ENCODE assay signal across 1 cellular context in the genomic region with DNA sequence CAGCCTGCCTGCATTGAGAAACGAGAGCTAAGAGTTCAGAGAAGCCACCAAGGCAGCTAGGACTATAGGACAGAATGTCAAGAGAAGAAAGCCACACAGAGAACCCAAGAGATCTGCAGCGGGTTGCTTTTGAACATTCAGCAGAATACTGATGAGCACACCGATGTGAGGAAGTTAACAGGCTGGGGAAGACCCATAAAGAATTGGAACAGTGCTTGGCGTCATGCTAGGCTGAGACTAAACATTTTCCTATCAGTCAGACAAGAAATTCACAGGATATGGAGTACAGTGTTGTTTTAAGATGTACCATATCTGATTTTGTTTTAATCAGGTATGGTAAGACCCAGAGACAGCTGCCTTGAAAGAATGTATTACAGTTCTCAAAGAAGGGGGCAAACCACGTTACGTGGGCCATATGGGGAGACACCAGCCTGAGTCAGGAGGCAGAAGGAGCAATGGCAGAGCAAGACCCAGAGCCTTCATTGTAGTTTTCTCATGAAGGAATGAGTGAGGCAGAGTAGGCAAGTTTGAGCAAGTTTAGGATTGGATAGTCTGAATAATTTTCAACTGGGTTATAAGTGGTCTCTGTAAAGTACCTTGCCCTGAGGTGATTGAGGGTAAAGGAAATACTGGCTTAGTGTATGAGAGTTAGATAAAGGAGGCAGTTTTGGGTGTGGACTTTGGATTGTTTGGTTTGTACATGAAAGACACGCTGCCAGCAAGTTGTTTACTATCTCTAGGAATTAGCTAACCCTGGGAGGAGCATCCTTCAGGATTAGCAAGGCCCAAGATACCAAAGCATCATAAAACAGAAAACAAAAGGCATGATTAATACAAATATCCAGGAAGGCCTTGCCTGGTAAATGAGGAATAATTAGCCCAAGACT.
A peak's percentile ranks its signal among the peaks of the same experiment; 100 is the strongest.
TF ChIP-seq lines count a peak whose summit lies in the region.

No MANE protein-coding gene starts in this region.

TF ChIP-seq in HepG2, 621 proteins besides CTCF, POLR2A, EP300 and RAD21 (continued from another document and continues in another):
- TF ChIP-seq, protein P1, sequence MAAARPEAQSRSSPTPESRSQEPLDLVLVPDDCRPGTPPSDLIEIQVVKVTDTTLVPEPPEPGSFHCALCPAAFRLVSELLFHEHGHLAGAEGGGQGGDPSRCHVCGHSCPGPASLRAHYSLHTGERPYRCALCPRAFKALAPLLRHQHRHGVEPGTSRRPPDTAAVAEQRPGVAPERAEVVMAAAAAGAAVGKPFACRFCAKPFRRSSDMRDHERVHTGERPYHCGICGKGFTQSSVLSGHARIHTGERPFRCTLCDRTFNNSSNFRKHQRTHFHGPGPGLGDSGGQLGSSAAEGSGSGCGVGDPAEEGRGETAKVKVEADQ (CRISPR knock-in tag; IDR thresholded peaks at IDR 0.05; ENCODE audit: borderline replicate concordance), result no peak
- TF ChIP-seq CCDC6 (CRISPR knock-in tag; IDR thresholded peaks at IDR 0.05) (peak; percentile 53; the same call in 1 of the 2 replicates), JUN (CRISPR knock-in tag; IDR thresholded peaks at IDR 0.05) (0 out of 2 replicates have a peak, but pooled peaks have one; percentile 24), PTBP1 (IDR thresholded peaks at IDR 0.05; ENCODE audit: low read depth, low read length, poor library complexity, severe bottlenecking) (no peak), NCOA5 (CRISPR knock-in tag; IDR thresholded peaks at IDR 0.05) (no peak), RFX5 (IDR thresholded peaks at IDR 0.05; ENCODE audit: low read depth, low read length) (no peak), ZNF652 (CRISPR knock-in tag; IDR thresholded peaks at IDR 0.05; ENCODE audit: borderline replicate concordance, low read depth) (peak; percentile 62; the same call in 1 of the 2 replicates), ETV6 (CRISPR knock-in tag; conservative IDR thresholded peaks at IDR 0.05) (no peak), ELF4 (CRISPR knock-in tag; IDR thresholded peaks at IDR 0.05; ENCODE audit: borderline replicate concordance) (no peak), MEIS2 (CRISPR knock-in tag; IDR thresholded peaks at IDR 0.05) (no peak), NR2C2 (CRISPR knock-in tag; IDR thresholded peaks at IDR 0.05; ENCODE audit: borderline replicate concordance) (no peak), ZFX (CRISPR knock-in tag; IDR thresholded peaks at IDR 0.05; ENCODE audit: low read depth) (peak; percentile 74), ZNF644 (CRISPR knock-in tag; IDR thresholded peaks at IDR 0.05; ENCODE audit: low read depth) (0 out of 2 replicates have a peak, but pooled peaks have one; percentile 30), AGO1 (IDR thresholded peaks at IDR 0.05; ENCODE audit: low read depth, low read length, poor library complexity, severe bottlenecking) (no peak), SMARCC2 (IDR thresholded peaks at IDR 0.05) (no peak), HOXA5 (CRISPR knock-in tag; IDR thresholded peaks at IDR 0.05) (no peak), NFE2 (CRISPR knock-in tag; IDR thresholded peaks at IDR 0.05) (no peak), YY1 (IDR thresholded peaks at IDR 0.05; ENCODE audit: insufficient read depth, insufficient replicate concordance, low read depth, low read length) (no peak), ZNF878 (CRISPR knock-in tag; IDR thresholded peaks at IDR 0.05) (0 out of 2 replicates have a peak, but pooled peaks have one; percentile 69), ZNF782 (CRISPR knock-in tag; IDR thresholded peaks at IDR 0.05; ENCODE audit: borderline replicate concordance) (no peak), HNRNPH1 (optimal IDR thresholded peaks at IDR 0.05; ENCODE audit: low read depth, low read length) (no peak), SYNCRIP (IDR thresholded peaks at IDR 0.05; ENCODE audit: insufficient read depth, low read depth, low read length) (no peak), KLF9 (CRISPR knock-in tag; IDR thresholded peaks at IDR 0.05; ENCODE audit: low read depth) (no peak; the same call in 1 of the 2 replicates), RBAK (CRISPR knock-in tag; IDR thresholded peaks at IDR 0.05) (no peak), ZNF121 (CRISPR knock-in tag; IDR thresholded peaks at IDR 0.05) (no peak), ZNF83 (CRISPR knock-in tag; IDR thresholded peaks at IDR 0.05; ENCODE audit: borderline replicate concordance) (no peak), RFXANK (CRISPR knock-in tag; IDR thresholded peaks at IDR 0.05) (no peak)
- TF ChIP-seq, protein P2, sequence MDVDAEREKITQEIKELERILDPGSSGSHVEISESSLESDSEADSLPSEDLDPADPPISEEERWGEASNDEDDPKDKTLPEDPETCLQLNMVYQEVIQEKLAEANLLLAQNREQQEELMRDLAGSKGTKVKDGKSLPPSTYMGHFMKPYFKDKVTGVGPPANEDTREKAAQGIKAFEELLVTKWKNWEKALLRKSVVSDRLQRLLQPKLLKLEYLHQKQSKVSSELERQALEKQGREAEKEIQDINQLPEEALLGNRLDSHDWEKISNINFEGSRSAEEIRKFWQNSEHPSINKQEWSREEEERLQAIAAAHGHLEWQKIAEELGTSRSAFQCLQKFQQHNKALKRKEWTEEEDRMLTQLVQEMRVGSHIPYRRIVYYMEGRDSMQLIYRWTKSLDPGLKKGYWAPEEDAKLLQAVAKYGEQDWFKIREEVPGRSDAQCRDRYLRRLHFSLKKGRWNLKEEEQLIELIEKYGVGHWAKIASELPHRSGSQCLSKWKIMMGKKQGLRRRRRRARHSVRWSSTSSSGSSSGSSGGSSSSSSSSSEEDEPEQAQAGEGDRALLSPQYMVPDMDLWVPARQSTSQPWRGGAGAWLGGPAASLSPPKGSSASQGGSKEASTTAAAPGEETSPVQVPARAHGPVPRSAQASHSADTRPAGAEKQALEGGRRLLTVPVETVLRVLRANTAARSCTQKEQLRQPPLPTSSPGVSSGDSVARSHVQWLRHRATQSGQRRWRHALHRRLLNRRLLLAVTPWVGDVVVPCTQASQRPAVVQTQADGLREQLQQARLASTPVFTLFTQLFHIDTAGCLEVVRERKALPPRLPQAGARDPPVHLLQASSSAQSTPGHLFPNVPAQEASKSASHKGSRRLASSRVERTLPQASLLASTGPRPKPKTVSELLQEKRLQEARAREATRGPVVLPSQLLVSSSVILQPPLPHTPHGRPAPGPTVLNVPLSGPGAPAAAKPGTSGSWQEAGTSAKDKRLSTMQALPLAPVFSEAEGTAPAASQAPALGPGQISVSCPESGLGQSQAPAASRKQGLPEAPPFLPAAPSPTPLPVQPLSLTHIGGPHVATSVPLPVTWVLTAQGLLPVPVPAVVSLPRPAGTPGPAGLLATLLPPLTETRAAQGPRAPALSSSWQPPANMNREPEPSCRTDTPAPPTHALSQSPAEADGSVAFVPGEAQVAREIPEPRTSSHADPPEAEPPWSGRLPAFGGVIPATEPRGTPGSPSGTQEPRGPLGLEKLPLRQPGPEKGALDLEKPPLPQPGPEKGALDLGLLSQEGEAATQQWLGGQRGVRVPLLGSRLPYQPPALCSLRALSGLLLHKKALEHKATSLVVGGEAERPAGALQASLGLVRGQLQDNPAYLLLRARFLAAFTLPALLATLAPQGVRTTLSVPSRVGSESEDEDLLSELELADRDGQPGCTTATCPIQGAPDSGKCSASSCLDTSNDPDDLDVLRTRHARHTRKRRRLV (CRISPR knock-in tag; IDR thresholded peaks at IDR 0.05), result no peak
- TF ChIP-seq, protein P3, sequence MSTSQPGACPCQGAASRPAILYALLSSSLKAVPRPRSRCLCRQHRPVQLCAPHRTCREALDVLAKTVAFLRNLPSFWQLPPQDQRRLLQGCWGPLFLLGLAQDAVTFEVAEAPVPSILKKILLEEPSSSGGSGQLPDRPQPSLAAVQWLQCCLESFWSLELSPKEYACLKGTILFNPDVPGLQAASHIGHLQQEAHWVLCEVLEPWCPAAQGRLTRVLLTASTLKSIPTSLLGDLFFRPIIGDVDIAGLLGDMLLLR (CRISPR knock-in tag; IDR thresholded peaks at IDR 0.05), result no peak
- TF ChIP-seq, protein P4, sequence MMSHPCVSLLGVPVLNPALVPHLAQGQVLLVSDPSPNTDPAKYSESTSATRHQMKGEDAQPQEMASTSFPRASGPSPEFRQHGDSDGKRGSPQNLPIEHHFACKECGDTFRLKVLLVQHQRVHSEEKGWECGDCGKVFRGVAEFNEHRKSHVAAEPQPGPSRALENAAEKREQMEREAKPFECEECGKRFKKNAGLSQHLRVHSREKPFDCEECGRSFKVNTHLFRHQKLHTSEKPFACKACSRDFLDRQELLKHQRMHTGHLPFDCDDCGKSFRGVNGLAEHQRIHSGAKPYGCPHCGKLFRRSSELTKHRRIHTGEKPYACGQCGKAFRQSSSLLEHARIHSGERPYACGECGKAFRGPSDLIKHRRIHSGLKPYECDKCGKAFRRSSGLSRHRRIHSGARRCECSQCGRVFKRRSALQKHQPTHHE (CRISPR knock-in tag; IDR thresholded peaks at IDR 0.05; ENCODE audit: borderline replicate concordance), result no peak
- TF ChIP-seq, protein P5, sequence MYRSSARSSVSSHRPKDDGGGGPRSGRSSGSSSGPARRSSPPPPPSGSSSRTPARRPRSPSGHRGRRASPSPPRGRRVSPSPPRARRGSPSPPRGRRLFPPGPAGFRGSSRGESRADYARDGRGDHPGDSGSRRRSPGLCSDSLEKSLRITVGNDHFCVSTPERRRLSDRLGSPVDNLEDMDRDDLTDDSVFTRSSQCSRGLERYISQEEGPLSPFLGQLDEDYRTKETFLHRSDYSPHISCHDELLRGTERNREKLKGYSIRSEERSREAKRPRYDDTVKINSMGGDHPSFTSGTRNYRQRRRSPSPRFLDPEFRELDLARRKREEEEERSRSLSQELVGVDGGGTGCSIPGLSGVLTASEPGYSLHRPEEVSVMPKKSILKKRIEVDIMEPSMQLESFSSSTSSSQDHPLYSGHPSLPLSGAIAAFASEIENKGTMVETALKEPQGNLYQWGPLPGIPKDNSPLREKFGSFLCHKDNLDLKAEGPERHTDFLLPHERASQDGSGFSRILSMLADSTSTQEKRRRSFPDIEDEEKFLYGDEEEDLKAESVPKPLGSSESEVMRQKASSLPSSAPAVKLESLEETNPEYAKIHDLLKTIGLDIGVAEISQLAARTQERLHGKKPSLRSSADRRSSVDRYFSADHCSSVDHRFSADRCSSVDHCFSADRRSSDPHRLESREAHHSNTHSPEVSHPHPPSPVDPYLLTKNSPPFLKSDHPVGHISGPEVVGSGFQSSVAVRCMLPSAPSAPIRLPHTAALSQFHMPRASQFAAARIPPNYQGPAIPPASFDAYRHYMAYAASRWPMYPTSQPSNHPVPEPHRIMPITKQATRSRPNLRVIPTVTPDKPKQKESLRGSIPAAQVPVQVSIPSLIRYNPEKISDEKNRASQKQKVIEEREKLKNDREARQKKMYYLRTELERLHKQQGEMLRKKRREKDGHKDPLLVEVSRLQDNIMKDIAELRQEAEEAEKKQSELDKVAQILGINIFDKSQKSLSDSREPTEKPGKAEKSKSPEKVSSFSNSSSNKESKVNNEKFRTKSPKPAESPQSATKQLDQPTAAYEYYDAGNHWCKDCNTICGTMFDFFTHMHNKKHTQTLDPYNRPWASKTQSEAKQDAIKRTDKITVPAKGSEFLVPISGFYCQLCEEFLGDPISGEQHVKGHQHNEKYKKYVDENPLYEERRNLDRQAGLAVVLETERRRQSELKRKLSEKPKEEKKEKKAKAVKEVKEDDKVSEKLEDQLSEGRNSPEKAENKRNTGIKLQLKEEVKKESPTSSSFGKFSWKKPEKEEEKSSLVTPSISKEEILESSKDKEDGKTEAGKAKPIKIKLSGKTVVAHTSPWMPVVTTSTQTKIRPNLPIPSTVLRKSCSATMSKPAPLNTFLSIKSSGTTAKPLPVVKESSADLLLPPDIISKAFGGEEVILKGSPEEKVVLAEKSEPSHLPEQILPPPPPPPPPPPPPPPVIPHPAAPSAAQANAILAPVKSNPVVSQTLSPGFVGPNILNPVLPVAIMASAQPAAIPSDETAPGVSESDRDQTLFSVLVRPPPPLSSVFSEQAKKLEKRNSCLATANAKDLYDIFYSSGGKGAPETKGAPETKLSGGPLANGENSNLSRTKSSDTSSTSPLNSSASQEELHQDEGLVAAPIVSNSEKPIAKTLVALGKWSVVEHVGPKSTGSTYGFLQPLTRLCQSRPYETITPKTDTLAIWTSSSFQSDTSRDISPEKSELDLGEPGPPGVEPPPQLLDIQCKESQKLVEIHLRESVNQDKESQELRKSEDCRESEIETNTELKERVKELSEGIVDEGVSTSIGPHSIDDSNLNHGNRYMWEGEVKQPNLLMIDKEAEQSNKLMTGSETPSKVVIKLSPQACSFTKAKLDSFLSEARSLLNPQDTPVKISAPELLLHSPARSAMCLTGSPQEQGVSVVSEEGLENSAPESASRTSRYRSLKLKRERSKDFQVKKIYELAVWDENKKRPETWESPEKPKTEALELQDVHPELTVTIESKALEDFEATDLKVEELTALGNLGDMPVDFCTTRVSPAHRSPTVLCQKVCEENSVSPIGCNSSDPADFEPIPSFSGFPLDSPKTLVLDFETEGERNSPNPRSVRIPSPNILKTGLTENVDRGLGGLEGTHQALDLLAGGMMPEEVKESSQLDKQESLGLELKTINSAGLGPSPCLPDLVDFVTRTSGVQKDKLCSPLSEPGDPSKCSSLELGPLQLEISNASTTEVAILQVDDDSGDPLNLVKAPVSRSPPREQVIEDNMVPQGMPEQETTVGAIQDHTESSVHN (CRISPR knock-in tag; IDR thresholded peaks at IDR 0.05), result no peak
- TF ChIP-seq, protein P6, sequence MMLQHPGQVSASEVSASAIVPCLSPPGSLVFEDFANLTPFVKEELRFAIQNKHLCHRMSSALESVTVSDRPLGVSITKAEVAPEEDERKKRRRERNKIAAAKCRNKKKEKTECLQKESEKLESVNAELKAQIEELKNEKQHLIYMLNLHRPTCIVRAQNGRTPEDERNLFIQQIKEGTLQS (CRISPR knock-in tag; IDR thresholded peaks at IDR 0.05), result no peak
- TF ChIP-seq, protein P7, sequence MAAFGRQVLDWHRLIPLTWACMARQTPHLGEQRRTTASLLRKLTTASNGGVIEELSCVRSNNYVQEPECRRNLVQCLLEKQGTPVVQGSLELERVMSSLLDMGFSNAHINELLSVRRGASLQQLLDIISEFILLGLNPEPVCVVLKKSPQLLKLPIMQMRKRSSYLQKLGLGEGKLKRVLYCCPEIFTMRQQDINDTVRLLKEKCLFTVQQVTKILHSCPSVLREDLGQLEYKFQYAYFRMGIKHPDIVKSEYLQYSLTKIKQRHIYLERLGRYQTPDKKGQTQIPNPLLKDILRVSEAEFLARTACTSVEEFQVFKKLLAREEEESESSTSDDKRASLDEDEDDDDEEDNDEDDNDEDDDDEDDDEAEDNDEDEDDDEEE (CRISPR knock-in tag; IDR thresholded peaks at IDR 0.05), result no peak
- TF ChIP-seq, protein P8, sequence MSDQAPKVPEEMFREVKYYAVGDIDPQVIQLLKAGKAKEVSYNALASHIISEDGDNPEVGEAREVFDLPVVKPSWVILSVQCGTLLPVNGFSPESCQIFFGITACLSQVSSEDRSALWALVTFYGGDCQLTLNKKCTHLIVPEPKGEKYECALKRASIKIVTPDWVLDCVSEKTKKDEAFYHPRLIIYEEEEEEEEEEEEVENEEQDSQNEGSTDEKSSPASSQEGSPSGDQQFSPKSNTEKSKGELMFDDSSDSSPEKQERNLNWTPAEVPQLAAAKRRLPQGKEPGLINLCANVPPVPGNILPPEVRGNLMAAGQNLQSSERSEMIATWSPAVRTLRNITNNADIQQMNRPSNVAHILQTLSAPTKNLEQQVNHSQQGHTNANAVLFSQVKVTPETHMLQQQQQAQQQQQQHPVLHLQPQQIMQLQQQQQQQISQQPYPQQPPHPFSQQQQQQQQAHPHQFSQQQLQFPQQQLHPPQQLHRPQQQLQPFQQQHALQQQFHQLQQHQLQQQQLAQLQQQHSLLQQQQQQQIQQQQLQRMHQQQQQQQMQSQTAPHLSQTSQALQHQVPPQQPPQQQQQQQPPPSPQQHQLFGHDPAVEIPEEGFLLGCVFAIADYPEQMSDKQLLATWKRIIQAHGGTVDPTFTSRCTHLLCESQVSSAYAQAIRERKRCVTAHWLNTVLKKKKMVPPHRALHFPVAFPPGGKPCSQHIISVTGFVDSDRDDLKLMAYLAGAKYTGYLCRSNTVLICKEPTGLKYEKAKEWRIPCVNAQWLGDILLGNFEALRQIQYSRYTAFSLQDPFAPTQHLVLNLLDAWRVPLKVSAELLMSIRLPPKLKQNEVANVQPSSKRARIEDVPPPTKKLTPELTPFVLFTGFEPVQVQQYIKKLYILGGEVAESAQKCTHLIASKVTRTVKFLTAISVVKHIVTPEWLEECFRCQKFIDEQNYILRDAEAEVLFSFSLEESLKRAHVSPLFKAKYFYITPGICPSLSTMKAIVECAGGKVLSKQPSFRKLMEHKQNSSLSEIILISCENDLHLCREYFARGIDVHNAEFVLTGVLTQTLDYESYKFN (CRISPR knock-in tag; conservative IDR thresholded peaks at IDR 0.05), result peak; percentile 98
